21 cellular contexts compared by ENCODE assay signal in the genomic region with DNA sequence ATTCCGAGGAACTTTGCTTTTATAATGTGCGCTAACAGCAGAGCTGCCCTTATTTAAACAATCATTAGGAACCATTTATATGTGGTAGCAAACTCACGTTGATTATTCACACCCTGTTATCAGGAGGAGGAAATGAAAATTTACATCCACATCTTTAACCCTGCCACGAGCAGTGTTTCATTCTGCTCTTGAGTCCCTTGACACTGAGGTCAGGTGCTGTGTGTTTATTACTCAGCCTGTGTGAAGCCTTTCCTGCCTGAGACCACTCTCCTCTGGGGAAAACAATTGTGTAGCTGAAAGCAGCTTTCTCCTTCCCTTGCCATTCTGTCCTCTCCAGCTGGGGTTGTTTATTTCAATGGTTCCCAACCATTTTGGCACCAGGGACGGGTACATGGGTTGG.
"Had no signal": no experiment of that assay in that cellular context is flagged by ENCODE, and none has a peak within 500 bp of the region (broad histone marks: within the 10 kb centered on the region; RNA-seq: fewer than 3 reads in every experiment).

No MANE protein-coding gene starts in this region.

- H3K27me3 ChIP-seq: cardiac muscle cell, colonic mucosa, gastrocnemius medialis, heart right ventricle, tibial nerve, vagina had no signal

- H3K9me3 ChIP-seq: colonic mucosa, gastrocnemius medialis, heart right ventricle, mucosa of descending colon, tibial nerve, vagina had no signal

- H3K27ac ChIP-seq: cardiac muscle cell, colonic mucosa, gastrocnemius medialis, heart right ventricle, skin epidermis, tibial nerve, vagina had no signal

- H3K4me3 Mint-ChIP-seq: activated CD8-positive, alpha-beta T cell treated with anti-CD3 and anti-CD28 coated beads for 36 hours; activated T-cell treated with anti-CD3 and anti-CD28 coated beads, Interleukin-2, amount 50 U/mL, for 4 hours; naive thymus-derived CD4-positive, alpha-beta T cell had no signal

- H3K9me3 Mint-ChIP-seq: activated CD8-positive, alpha-beta T cell treated with anti-CD3 and anti-CD28 coated beads for 36 hours had no signal

- H3K36me3 Mint-ChIP-seq: naive thymus-derived CD4-positive, alpha-beta T cell had no signal

- H3K27ac Mint-ChIP-seq: activated CD8-positive, alpha-beta T cell treated with anti-CD3 and anti-CD28 coated beads for 36 hours; naive thymus-derived CD4-positive, alpha-beta T cell had no signal

- H3K36me3 ChIP-seq: cardiac muscle cell, colonic mucosa, gastrocnemius medialis, heart right ventricle, tibial nerve, vagina had no signal

- H3K4me1 ChIP-seq: colonic mucosa, gastrocnemius medialis, vagina had no signal

- H3K27me3 Mint-ChIP-seq: activated CD8-positive, alpha-beta T cell treated with anti-CD3 and anti-CD28 coated beads for 36 hours; naive thymus-derived CD4-positive, alpha-beta T cell had no signal

- H3K4me3 ChIP-seq: cardiac muscle cell, colonic mucosa, gastrocnemius medialis, heart right ventricle, mucosa of descending colon, skin epidermis, tibial nerve, vagina had no signal

- H3K4me1 Mint-ChIP-seq: naive thymus-derived CD4-positive, alpha-beta T cell had no signal

- DNase-seq: activated CD4-positive, alpha-beta T cell treated with anti-CD3 and anti-CD28 coated beads for 4 hours; activated CD8-positive, alpha-beta T cell treated with anti-CD3 and anti-CD28 coated beads for 36 hours; activated effector memory CD4-positive, alpha-beta T cell treated with Interleukin-2 at 50 U/mL for 16 hours; activated naive CD4-positive, alpha-beta T cell treated with anti-CD3 and anti-CD28 coated beads, Interleukin-2, amount 50 U/mL, for 16 hours; activated T-cell treated with anti-CD3 and anti-CD28 coated beads, Interleukin-2, amount 50 U/mL, for 4 hours; colonic mucosa; effector CD8-positive, alpha-beta T cell; gastrocnemius medialis; heart right ventricle; mucosa of descending colon; naive thymus-derived CD4-positive, alpha-beta T cell; retina; stimulated activated CD4-positive, alpha-beta T cell treated with anti-CD3 and anti-CD28 coated beads, Interleukin-15, amount 100 ng/mL, for 24 hours; stimulated activated CD4-positive, alpha-beta T cell treated with anti-CD3 and anti-CD28 coated beads, Interleukin-4, amount 100 ng/mL, for 1 hour; stimulated activated naive CD4-positive, alpha-beta T cell; T-helper 2 cell had no signal

- ATAC-seq: activated CD8-positive, alpha-beta T cell treated with anti-CD3 and anti-CD28 coated beads for 36 hours; activated T-cell treated with anti-CD3 and anti-CD28 coated beads, Interleukin-2, amount 50 U/mL, for 4 hours; gastrocnemius medialis; heart right ventricle; left lobe of liver; mucosa of descending colon; naive thymus-derived CD4-positive, alpha-beta T cell had no signal
